Comparison of ENCODE assay signal across 12 cellular contexts in the genomic region with DNA sequence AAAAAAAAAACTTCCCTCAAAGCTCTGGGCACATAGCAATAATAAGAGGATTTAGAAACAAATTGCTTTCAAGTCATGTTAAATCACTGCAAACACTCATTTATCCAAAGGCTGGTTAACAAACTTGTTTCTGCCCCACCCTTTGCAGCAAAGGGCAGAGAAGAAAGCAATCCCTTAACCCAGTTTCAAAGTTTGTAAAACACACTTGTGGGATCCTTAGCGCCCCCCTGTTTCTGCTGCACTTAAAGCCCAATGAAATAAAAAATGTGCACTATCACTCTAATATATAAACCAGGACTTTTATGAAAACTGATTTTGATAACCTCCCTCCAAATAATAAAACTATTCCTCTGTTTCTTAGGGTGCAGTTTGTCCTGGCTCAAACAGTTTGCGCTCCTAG. TPM values are rescaled to one million over a fixed set of nuclear protein-coding genes. Genes with fewer than 3 reads are reported as not detected.
DNase-seq lines count a peak whose midpoint lies in the region; ATAC-seq and TF ChIP-seq lines count a peak whose summit lies in the region.
"Had no signal": no experiment of that assay in that cellular context is flagged by ENCODE, and none has a peak within 500 bp of the region (broad histone marks: within the 10 kb centered on the region; RNA-seq: fewer than 3 reads in every experiment).

No MANE protein-coding gene starts in this region.

- ATAC-seq in HG03095 (IDR thresholded peaks at IDR 0.05; ENCODE audit: unreplicated experiment) = no peak
- ATAC-seq: naive thymus-derived CD8-positive, alpha-beta T cell; T-cell had no signal

- H3K36me3 ChIP-seq in BE2C = no peaks in the 10 kb centered on the region
- no peaks in the 10 kb centered on the region for H3K36me3 ChIP-seq in endodermal cell (ENCODE audit: control insufficient read depth, insufficient read depth, low read length)
- H3K36me3 ChIP-seq in neural progenitor cell = no peaks in the 10 kb centered on the region

- H3K27ac ChIP-seq in endodermal cell (ENCODE audit: low read depth, low read length) = no peak overlapping the region
- no peak overlapping the region for H3K27ac ChIP-seq in neural progenitor cell

- no peaks in the 10 kb centered on the region for H3K36me3 Mint-ChIP-seq in endodermal cell (ENCODE audit: low read depth)
- no peaks in the 10 kb centered on the region for H3K36me3 Mint-ChIP-seq in neural progenitor cell
- H3K36me3 Mint-ChIP-seq: T-cell had no signal

- no peak overlapping the region for H2AFZ ChIP-seq in neural progenitor cell (replicated peaks)

- H3K9me3 Mint-ChIP-seq in endodermal cell (no peaks in the 10 kb centered on the region), neural progenitor cell (no peaks in the 10 kb centered on the region)
- H3K9me3 Mint-ChIP-seq: T-cell had no signal

- peaks cover 7% of the 10 kb centered on the region for H4K20me1 ChIP-seq in neural progenitor cell (ENCODE audit: low read depth)

- H3K4me1 ChIP-seq in BE2C (peaks cover 9% of the 10 kb centered on the region), endodermal cell (ENCODE audit: control insufficient read depth, insufficient read depth, low read length) (no peaks in the 10 kb centered on the region), neural progenitor cell (peaks cover 21% of the 10 kb centered on the region)

- peak overlapping the region; percentile 72 for H3K4me3 ChIP-seq in BE2C (ENCODE audit: low read depth, low read length)
- H3K4me3 ChIP-seq in endodermal cell (ENCODE audit: low read length) = peak overlapping the region; percentile 98
- H3K4me3 ChIP-seq in neural progenitor cell = peak overlapping the region; percentile 57

- H3K4me1 Mint-ChIP-seq in endodermal cell (peaks cover 22% of the 10 kb centered on the region), neural progenitor cell (peaks cover 39% of the 10 kb centered on the region)

- H3K27me3 ChIP-seq in BE2C = no peaks in the 10 kb centered on the region
- H3K27me3 ChIP-seq in endodermal cell (ENCODE audit: control insufficient read depth, insufficient read depth, low read length, poor library complexity, severe bottlenecking) = peaks cover 6% of the 10 kb centered on the region
- peaks cover 59% of the 10 kb centered on the region for H3K27me3 ChIP-seq in neural progenitor cell

- no peaks in the 10 kb centered on the region for H3K79me2 ChIP-seq in neural progenitor cell (ENCODE audit: low read depth)

- H3K4me3 Mint-ChIP-seq in endodermal cell = peak overlapping the region; percentile 97
- H3K4me3 Mint-ChIP-seq in neural progenitor cell = peak overlapping the region; percentile 93
- H3K4me3 Mint-ChIP-seq: naive thymus-derived CD8-positive, alpha-beta T cell; T-cell had no signal

- DNase-seq in BE2C = no peak
- peak; percentile 2 for DNase-seq in LHCN-M2 (ENCODE audit: low read depth)
- no peak for DNase-seq in endodermal cell
- no peak for DNase-seq in neural progenitor cell (ENCODE audit: low spot score)
- DNase-seq in COLO829 (ENCODE audit: low spot score) = no peak
- DNase-seq in activated effector memory CD4-positive, alpha-beta T cell treated with Interleukin-2 at 50 U/mL for 16 hours = no peak
- DNase-seq in occipital lobe (lab: John Stamatoyannopoulos, UW) = no peak
- DNase-seq: activated CD4-positive, alpha-beta T cell treated with anti-CD3 and anti-CD28 coated beads, Interleukin-2, amount 50 U/mL, for 1 hour; GF-D8; naive thymus-derived CD8-positive, alpha-beta T cell; T-cell had no signal

- no peaks in the 10 kb centered on the region for H3K9me3 ChIP-seq in BE2C
- no peaks in the 10 kb centered on the region for H3K9me3 ChIP-seq in endodermal cell (ENCODE audit: control insufficient read depth, low read length)
- no peaks in the 10 kb centered on the region for H3K9me3 ChIP-seq in neural progenitor cell (ENCODE audit: low read depth)

- H3K4me2 ChIP-seq in neural progenitor cell = peak overlapping the region; percentile 83

- peaks cover 17% of the 10 kb centered on the region for H3F3A ChIP-seq in neural progenitor cell (ENCODE audit: low read depth)

- H3K27ac Mint-ChIP-seq in endodermal cell = no peak overlapping the region
- H3K27ac Mint-ChIP-seq in neural progenitor cell = no peak overlapping the region
- H3K27ac Mint-ChIP-seq: naive thymus-derived CD8-positive, alpha-beta T cell; T-cell had no signal

- H3K9ac ChIP-seq in endodermal cell (ENCODE audit: extremely low read depth, low read length, poor library complexity, severe bottlenecking) (no peak overlapping the region), neural progenitor cell (no peak overlapping the region)

- H3K27me3 Mint-ChIP-seq in endodermal cell (ENCODE audit: insufficient read depth) = peaks cover 13% of the 10 kb centered on the region
- peaks cover 23% of the 10 kb centered on the region for H3K27me3 Mint-ChIP-seq in neural progenitor cell (ENCODE audit: insufficient read depth, low read depth)

- WGBS in endodermal cell (ENCODE audit: insufficient coverage in 1 of 2, insufficient read length in 1 of 2), 2 experiments = 31% methylated on average over 2 of the region's 2 CpGs; no CpG with 5 or more reads in 1 of the 2 experiments

- TF ChIP-seq CTCF in BE2C (IDR thresholded peaks at IDR 0.05; ENCODE audit: low read depth, low read length) = no peak; the same call in 1 of the 2 replicates
- TF ChIP-seq CTCF in endodermal cell (conservative IDR thresholded peaks at IDR 0.05) = peak; percentile 12
- TF ChIP-seq CTCF in neural progenitor cell (IDR thresholded peaks at IDR 0.05) = no peak

RNA-seq across cellular contexts. Expression of a gene that starts 3.3 kb away (rescaled TPM):
- polyA plus RNA-seq in BE2C (2012; ENCODE audit: insufficient read depth, insufficient read length, low read depth) = 12.3 TPM
- total RNA-seq in LHCN-M2 (2014; rRNA removed) = 1.0 and 1.3 TPM in 2 replicates
- 3.6 TPM for polyA plus RNA-seq in LHCN-M2 (2012)
- total RNA-seq in endodermal cell = 100 to 1,000 TPM; 111 to 139 TPM
- polyA plus RNA-seq in endodermal cell (2013, experiment 1 of 2) = 23.0 TPM
- polyA plus RNA-seq in endodermal cell (2013, experiment 2 of 2) = 23.3 TPM
- total RNA-seq in neural progenitor cell (ENCODE audit: low replicate concordance) = 0.15 and 0.46 TPM in 2 replicates
- total RNA-seq in occipital lobe = 43.8 TPM
- total RNA-seq: naive thymus-derived CD8-positive, alpha-beta T cell; T-cell had no signal
- polyA plus RNA-seq: naive thymus-derived CD8-positive, alpha-beta T cell had no signal

Comparison
In these comparisons a context has a peak if more than half of its experiments do, and no peak if none do; other contexts are left out.
1. RNA of a gene that starts 3.3 kb away (total RNA-seq): 111 to 139 TPM in endodermal cell and 43.8 TPM in occipital lobe (single experiment); 1.0 to 1.3 TPM in LHCN-M2 and 0.15 to 0.46 TPM in neural progenitor cell; every median in the first group is over 10 times any median in the second.
2. Peak in every context shown above with its lines, with median percentiles within 50 percentile points of each other: H3K4me3 ChIP-seq.